ENCODE assay signal across 9 cellular contexts in the genomic region with DNA sequence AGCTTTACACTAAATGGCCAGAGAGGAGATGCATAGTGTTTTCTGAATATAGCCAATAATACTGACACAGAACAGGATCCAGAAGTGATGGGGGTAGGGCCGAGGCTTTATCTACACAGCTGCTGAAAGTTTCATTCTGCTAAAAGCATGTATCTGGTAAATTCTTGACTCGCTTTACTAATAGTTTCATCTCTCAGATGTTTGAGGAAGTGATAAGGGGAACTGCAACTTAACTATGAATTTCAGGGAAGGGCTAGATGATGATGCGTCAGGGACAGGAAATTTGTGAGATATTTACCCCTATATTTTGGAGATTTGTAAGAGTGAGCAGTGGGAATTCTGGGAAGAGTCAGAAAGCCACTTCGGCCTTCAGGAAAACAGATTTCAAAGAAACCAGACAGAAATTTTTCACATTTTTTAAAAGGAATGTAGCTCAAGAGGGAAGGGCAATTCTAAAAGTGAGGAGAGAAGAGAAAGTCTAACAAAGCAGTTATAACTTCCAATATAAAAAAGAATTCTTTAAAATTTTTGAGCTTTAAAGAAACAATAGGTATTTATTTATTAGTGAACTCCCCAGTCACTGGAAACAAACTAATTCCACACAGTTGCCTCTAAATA.
DNase-seq lines count a peak whose midpoint lies in the region; ATAC-seq and TF ChIP-seq lines count a peak whose summit lies in the region.
"Had no signal": no experiment of that assay in that cellular context is flagged by ENCODE, and none has a peak within 500 bp of the region (broad histone marks: within the 10 kb centered on the region; RNA-seq: fewer than 3 reads in every experiment).

No MANE protein-coding gene starts in this region.

- peaks cover 92% of the 10 kb centered on the region for H3K4me1 ChIP-seq in OCI-LY3 (ENCODE audit: low read length)
- H3K4me1 ChIP-seq in spleen, result peaks cover 4 to 17% (median 11%) of the 10 kb centered on the region in 6 donors
- H3K4me1 ChIP-seq: BE2C had no signal

- H3K4me1 Mint-ChIP-seq in activated naive CD8-positive, alpha-beta T cell treated with anti-CD3 and anti-CD28 coated beads, Interleukin-2, amount 50 U/mL, for 24 hours, result peaks cover 20% of the 10 kb centered on the region
- peaks cover 3% of the 10 kb centered on the region for H3K4me1 Mint-ChIP-seq in activated naive CD8-positive, alpha-beta T cell treated with anti-CD3 and anti-CD28 coated beads for 36 hours

- H3K27ac ChIP-seq in OCI-LY3 (ENCODE audit: low read length) (peak overlapping the region; percentile 97), spleen (peak overlapping the region in 7 of 8 donors; percentile 4 to 39 (median 23))

- H3K36me3 ChIP-seq in OCI-LY3 (replicated peaks; ENCODE audit: low read depth, low read length) (peaks cover 10% of the 10 kb centered on the region), spleen (no peaks in the 10 kb centered on the region)
- H3K36me3 ChIP-seq: BE2C had no signal

- H3K9me3 ChIP-seq in OCI-LY3 (ENCODE audit: insufficient read depth, low read length), result peaks cover 5% of the 10 kb centered on the region
- no peaks in the 10 kb centered on the region for H3K9me3 ChIP-seq in spleen
- H3K9me3 ChIP-seq: BE2C had no signal

- H3K9ac ChIP-seq in OCI-LY3 (ENCODE audit: low read length), result peak overlapping the region; percentile 96

- ATAC-seq in activated naive CD8-positive, alpha-beta T cell treated with anti-CD3 and anti-CD28 coated beads, Interleukin-2, amount 50 U/mL, for 24 hours, result peak; percentile 3
- ATAC-seq in HG02885 (IDR thresholded peaks at IDR 0.05; ENCODE audit: poor library complexity, unreplicated experiment), result peak; percentile 99

- POLR2A ChIA-PET in HEK293T (lab: Yijun Ruan, JAX), result no interaction called here

- H4K20me1 ChIP-seq in OCI-LY3 (ENCODE audit: insufficient read depth, low read length), result no peaks in the 10 kb centered on the region

- no peak overlapping the region for H2AFZ ChIP-seq in OCI-LY3 (ENCODE audit: low read depth, low read length)

- intact Hi-C loops in spleen (cut with DNase I; ENCODE audit: low total_unique reads), result no loop called here

- CTCF ChIA-PET in HEK293T (lab: Yijun Ruan, JAX), result no interaction called here

- WGBS in spleen, 5 donors, result 15 to 22% (median 17%) methylated on average over 4 of the region's 4 CpGs

- H3K27me3 Mint-ChIP-seq in activated naive CD8-positive, alpha-beta T cell treated with anti-CD3 and anti-CD28 coated beads, Interleukin-2, amount 50 U/mL, for 24 hours, result peaks cover 13% of the 10 kb centered on the region
- peaks cover 8% of the 10 kb centered on the region for H3K27me3 Mint-ChIP-seq in activated naive CD8-positive, alpha-beta T cell treated with anti-CD3 and anti-CD28 coated beads for 36 hours

- TF ChIP-seq CTCF in OCI-LY3 (IDR thresholded peaks at IDR 0.05; ENCODE audit: low read depth, low read length), result no peak
- TF ChIP-seq CTCF in spleen (IDR thresholded peaks at IDR 0.05 in 8 of 11, conservative IDR thresholded peaks at IDR 0.05 in 3 of 11), result no peak

- peak overlapping the region; percentile 52 for H3K27ac Mint-ChIP-seq in activated naive CD8-positive, alpha-beta T cell treated with anti-CD3 and anti-CD28 coated beads, Interleukin-2, amount 50 U/mL, for 24 hours
- no peak overlapping the region for H3K27ac Mint-ChIP-seq in activated naive CD8-positive, alpha-beta T cell treated with anti-CD3 and anti-CD28 coated beads for 36 hours

- no peak for DNase-seq in activated naive CD8-positive, alpha-beta T cell treated with anti-CD3 and anti-CD28 coated beads, Interleukin-2, amount 50 U/mL, for 24 hours
- DNase-seq in activated naive CD8-positive, alpha-beta T cell treated with anti-CD3 and anti-CD28 coated beads for 36 hours, result no peak
- no peak for DNase-seq in spleen
- DNase-seq in HEK293T (ENCODE audit: extremely low spot score), result no peak
- DNase-seq in retina, result no peak
- DNase-seq in kidney tubule cell (ENCODE audit: low spot score), result no peak
- DNase-seq: BE2C had no signal

- H3K4me3 ChIP-seq in OCI-LY3 (ENCODE audit: low read length), result peak overlapping the region; percentile 72
- no peak overlapping the region for H3K4me3 ChIP-seq in spleen

- no peak for TF ChIP-seq POLR2A in spleen (IDR thresholded peaks at IDR 0.05)

- 0 out of 2 replicates have a peak, but pooled peaks cover 9% of the 10 kb centered on the region for H3K79me2 ChIP-seq in OCI-LY3 (ENCODE audit: low read length)

- peaks cover 4% of the 10 kb centered on the region for H3K9me3 Mint-ChIP-seq in activated naive CD8-positive, alpha-beta T cell treated with anti-CD3 and anti-CD28 coated beads, Interleukin-2, amount 50 U/mL, for 24 hours
- H3K9me3 Mint-ChIP-seq in activated naive CD8-positive, alpha-beta T cell treated with anti-CD3 and anti-CD28 coated beads for 36 hours, result no peaks in the 10 kb centered on the region

- H3K27me3 ChIP-seq in OCI-LY3 (ENCODE audit: low read depth, low read length) (no peaks in the 10 kb centered on the region), spleen (replicated peaks in 1 of 7) (no peaks in the 10 kb centered on the region)
- H3K27me3 ChIP-seq: BE2C had no signal

- no peak overlapping the region for H3K4me3 Mint-ChIP-seq in activated naive CD8-positive, alpha-beta T cell treated with anti-CD3 and anti-CD28 coated beads, Interleukin-2, amount 50 U/mL, for 24 hours
- H3K4me3 Mint-ChIP-seq in activated naive CD8-positive, alpha-beta T cell treated with anti-CD3 and anti-CD28 coated beads for 36 hours, result no peak overlapping the region

- H3K36me3 Mint-ChIP-seq in activated naive CD8-positive, alpha-beta T cell treated with anti-CD3 and anti-CD28 coated beads, Interleukin-2, amount 50 U/mL, for 24 hours (ENCODE audit: low read depth), result peaks cover 2% of the 10 kb centered on the region
- no peaks in the 10 kb centered on the region for H3K36me3 Mint-ChIP-seq in activated naive CD8-positive, alpha-beta T cell treated with anti-CD3 and anti-CD28 coated beads for 36 hours

- H3K4me2 ChIP-seq in OCI-LY3 (ENCODE audit: low read length), result peak overlapping the region; percentile 90

TF ChIP-seq in HEK293T, 16 proteins besides CTCF, POLR2A, EP300 and RAD21:
- TF ChIP-seq TARDBP (IDR thresholded peaks at IDR 0.05) (no peak), SP1 (IDR thresholded peaks at IDR 0.05) (no peak), FOXM1 (IDR thresholded peaks at IDR 0.05; ENCODE audit: borderline replicate concordance) (no peak), ARNT (IDR thresholded peaks at IDR 0.05) (no peak), BHLHE40 (IDR thresholded peaks at IDR 0.05; ENCODE audit: borderline replicate concordance) (no peak), SUZ12 (IDR thresholded peaks at IDR 0.05) (no peak), FOXA1 (IDR thresholded peaks at IDR 0.05) (no peak), CTBP1 (IDR thresholded peaks at IDR 0.05; ENCODE audit: borderline replicate concordance) (no peak), L3MBTL2 (conservative IDR thresholded peaks at IDR 0.05) (no peak), HDGF (IDR thresholded peaks at IDR 0.05; ENCODE audit: borderline replicate concordance) (no peak), LEF1 (IDR thresholded peaks at IDR 0.05; ENCODE audit: borderline replicate concordance) (no peak), NFRKB (IDR thresholded peaks at IDR 0.05) (no peak), ELF4 (IDR thresholded peaks at IDR 0.05) (no peak), FOXK2 (IDR thresholded peaks at IDR 0.05) (no peak), ZNF384 (IDR thresholded peaks at IDR 0.05) (no peak)
- TF ChIP-seq, protein P1, sequence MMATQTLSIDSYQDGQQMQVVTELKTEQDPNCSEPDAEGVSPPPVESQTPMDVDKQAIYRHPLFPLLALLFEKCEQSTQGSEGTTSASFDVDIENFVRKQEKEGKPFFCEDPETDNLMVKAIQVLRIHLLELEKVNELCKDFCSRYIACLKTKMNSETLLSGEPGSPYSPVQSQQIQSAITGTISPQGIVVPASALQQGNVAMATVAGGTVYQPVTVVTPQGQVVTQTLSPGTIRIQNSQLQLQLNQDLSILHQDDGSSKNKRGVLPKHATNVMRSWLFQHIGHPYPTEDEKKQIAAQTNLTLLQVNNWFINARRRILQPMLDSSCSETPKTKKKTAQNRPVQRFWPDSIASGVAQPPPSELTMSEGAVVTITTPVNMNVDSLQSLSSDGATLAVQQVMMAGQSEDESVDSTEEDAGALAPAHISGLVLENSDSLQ (IDR thresholded peaks at IDR 0.05), result no peak
